10 cellular contexts compared by ENCODE assay signal in the genomic region with DNA sequence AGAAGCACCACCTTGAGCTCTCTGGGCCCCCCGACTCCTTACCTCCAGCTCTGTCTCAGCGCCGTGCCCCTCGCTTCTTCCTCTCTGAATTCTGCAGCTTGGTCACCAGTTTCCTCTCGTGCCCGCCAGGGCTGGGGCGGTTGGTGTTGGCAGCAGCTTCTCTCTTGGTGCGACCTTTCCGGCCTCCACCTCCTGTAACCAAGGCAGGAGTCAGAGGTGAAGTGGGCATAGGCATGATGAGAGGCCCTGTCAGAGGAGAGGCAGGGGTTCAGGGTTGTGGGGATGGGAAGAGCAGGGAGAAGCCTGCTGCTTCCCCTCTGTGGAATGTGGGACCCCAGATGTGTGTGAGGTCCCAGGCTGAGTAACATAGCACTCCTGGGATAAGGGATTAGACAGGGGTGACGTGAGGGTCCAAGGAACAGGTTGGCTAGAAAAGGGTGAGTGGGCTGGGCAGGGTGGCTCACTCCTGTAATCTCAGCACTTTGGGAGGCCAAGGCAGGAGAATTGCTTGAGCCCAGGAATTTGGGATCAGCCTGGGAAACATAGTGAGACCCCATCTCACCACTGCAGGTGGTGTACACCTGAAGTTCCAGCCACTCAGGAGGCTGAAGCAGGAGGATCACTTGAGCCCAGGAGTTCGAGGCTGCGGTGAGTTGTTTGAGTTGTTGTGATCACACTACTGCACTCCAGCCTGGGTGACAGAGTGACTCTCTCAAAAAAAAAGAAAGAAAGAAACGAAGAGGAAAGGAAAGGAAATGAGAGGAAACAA. TPM values are rescaled to one million over a fixed set of nuclear protein-coding genes. Genes with fewer than 3 reads are reported as not detected.
DNase-seq lines count a peak whose midpoint lies in the region; ATAC-seq and TF ChIP-seq lines count a peak whose summit lies in the region.
"Had no signal": no experiment of that assay in that cellular context is flagged by ENCODE, and none has a peak within 500 bp of the region (broad histone marks: within the 10 kb centered on the region; RNA-seq: fewer than 3 reads in every experiment).

No MANE protein-coding gene starts in this region.

- peaks cover 0 to 4% (median 0%) of the 10 kb centered on the region in 11 donors for H3K9me3 Mint-ChIP-seq in naive thymus-derived CD4-positive, alpha-beta T cell
- H3K9me3 Mint-ChIP-seq in type B pancreatic cell, result no peaks in the 10 kb centered on the region

- POLR2A ChIA-PET in SK-N-SH (lab: Yijun Ruan, JAX), result no interaction called here
- POLR2A ChIA-PET in naive thymus-derived CD4-positive, alpha-beta T cell (lab: Charles Lee), result interaction anchor here (0.7 kb wide), 1 partner anchor 22 kb away, joined by 3 read pairs; no protein-coding TSS in a partner anchor

- no peaks in the 10 kb centered on the region for H4K20me1 ChIP-seq in SK-N-SH (ENCODE audit: insufficient read depth)

- H3K9ac ChIP-seq in SK-N-SH, result no peak overlapping the region

- no peak for TF ChIP-seq EP300 in SK-N-SH (IDR thresholded peaks at IDR 0.05; ENCODE audit: borderline replicate concordance in 1 of 2, low read depth in 1 of 2, low read length in 1 of 2)

- peaks cover 0 to 8% (median 4%) of the 10 kb centered on the region in 5 donors for H3K36me3 Mint-ChIP-seq in naive thymus-derived CD4-positive, alpha-beta T cell
- no peaks in the 10 kb centered on the region for H3K36me3 Mint-ChIP-seq in type B pancreatic cell

- H3K9me2 ChIP-seq in SK-N-SH, result no peaks in the 10 kb centered on the region

- 90% methylated on average over 13 of the region's 13 CpGs for WGBS in SK-N-SH (ENCODE audit: low lambda C conversion rate)

- intact Hi-C loops in naive thymus-derived CD4-positive, alpha-beta T cell (cut with micrococcal nuclease), result no loop called here

- CTCF ChIA-PET in SK-N-SH (lab: Yijun Ruan, JAX), result no interaction called here
- CTCF ChIA-PET in naive thymus-derived CD4-positive, alpha-beta T cell (lab: Charles Lee), result no interaction called here

- TF ChIP-seq CTCF in SK-N-SH (IDR thresholded peaks at IDR 0.05) (no peak), type B pancreatic cell (conservative IDR thresholded peaks at IDR 0.05) (no peak)

- H3K4me3 ChIP-seq in SK-N-SH (ENCODE audit: low read depth in 2 of 2, low read length in 1 of 2), result no peak overlapping the region
- no peak overlapping the region for H3K4me3 ChIP-seq in naive thymus-derived CD4-positive, alpha-beta T cell (ENCODE audit: low read length)

- H3K4me3 Mint-ChIP-seq in naive thymus-derived CD4-positive, alpha-beta T cell, result peak overlapping the region in 1 of 10 donors; percentile 2
- no peak overlapping the region for H3K4me3 Mint-ChIP-seq in type B pancreatic cell
- H3K4me3 Mint-ChIP-seq: activated CD4-positive, alpha-beta T cell treated with anti-CD3 and anti-CD28 coated beads for 36 hours had no signal

- H3K4me1 Mint-ChIP-seq in naive thymus-derived CD4-positive, alpha-beta T cell, result peaks cover 18 to 70% (median 47%) of the 10 kb centered on the region in 7 donors
- peaks cover 7% of the 10 kb centered on the region for H3K4me1 Mint-ChIP-seq in type B pancreatic cell (ENCODE audit: unreplicated experiment)

- no peaks in the 10 kb centered on the region for H3K79me2 ChIP-seq in SK-N-SH (ENCODE audit: insufficient read depth)

- no peak overlapping the region for H3K4me2 ChIP-seq in SK-N-SH

- no peak for TF ChIP-seq RAD21 in SK-N-SH (IDR thresholded peaks at IDR 0.05; ENCODE audit: low read length)

- DNase-seq in SK-N-SH (no peak), epithelial cell of prostate (ENCODE audit: low read depth, low spot score) (no peak), type B pancreatic cell (ENCODE audit: extremely low spot score, unreplicated experiment) (no peak), HUDEP-2 (lab: John Stamatoyannopoulos, UW; ENCODE audit: unreplicated experiment in 76 of 76) (no peak)
- no peak for DNase-seq in naive thymus-derived CD4-positive, alpha-beta T cell
- no peak for DNase-seq in activated CD8-positive, alpha-beta memory T cell treated with anti-CD3 and anti-CD28 coated beads for 24 hours
- DNase-seq: 8988T; activated CD4-positive, alpha-beta T cell treated with anti-CD3 and anti-CD28 coated beads for 36 hours had no signal

- no peaks in the 10 kb centered on the region for H3K27me3 Mint-ChIP-seq in naive thymus-derived CD4-positive, alpha-beta T cell
- H3K27me3 Mint-ChIP-seq in type B pancreatic cell, result no peaks in the 10 kb centered on the region
- H3K27me3 Mint-ChIP-seq: activated CD4-positive, alpha-beta T cell treated with anti-CD3 and anti-CD28 coated beads for 36 hours had no signal

- no peak overlapping the region for H3K27ac ChIP-seq in SK-N-SH (ENCODE audit: low read depth in 2 of 2, low read length in 1 of 2)
- H3K27ac ChIP-seq in epithelial cell of prostate, result peak overlapping the region; percentile 84
- no peak overlapping the region for H3K27ac ChIP-seq in naive thymus-derived CD4-positive, alpha-beta T cell (ENCODE audit: low read depth, low read length)

- peak overlapping the region; percentile 42; the same call in 1 of the 2 replicates for H2AFZ ChIP-seq in SK-N-SH (ENCODE audit: low read depth)

- H3F3A ChIP-seq in SK-N-SH (replicated peaks; ENCODE audit: insufficient read depth), result no peaks in the 10 kb centered on the region

- peaks cover 0 to 3% of the 10 kb centered on the region in 2 experiments; a peak in 1 of 4 replicates for H3K4me1 ChIP-seq in SK-N-SH (ENCODE audit: control insufficient read depth in 1 of 2, insufficient read depth in 2 of 2, low read depth in 1 of 2, low read length in 1 of 2)
- peaks cover 19% of the 10 kb centered on the region in 2 donors for H3K4me1 ChIP-seq in naive thymus-derived CD4-positive, alpha-beta T cell (ENCODE audit: control insufficient read depth in 2 of 2, insufficient read depth in 2 of 2, low read length in 2 of 2)

- H3K9me3 ChIP-seq in SK-N-SH, result no peaks in the 10 kb centered on the region
- no peaks in the 10 kb centered on the region for H3K9me3 ChIP-seq in naive thymus-derived CD4-positive, alpha-beta T cell (ENCODE audit: control insufficient read depth in 2 of 3, low read length in 3 of 3)

- peak overlapping the region; percentile 5 to 87 (median 76) for H3K27ac Mint-ChIP-seq in naive thymus-derived CD4-positive, alpha-beta T cell
- H3K27ac Mint-ChIP-seq in type B pancreatic cell, result peak overlapping the region; percentile 23
- H3K27ac Mint-ChIP-seq: activated CD4-positive, alpha-beta T cell treated with anti-CD3 and anti-CD28 coated beads for 36 hours had no signal

- no peaks in the 10 kb centered on the region for H3K27me3 ChIP-seq in SK-N-SH (ENCODE audit: insufficient read depth)
- H3K27me3 ChIP-seq in naive thymus-derived CD4-positive, alpha-beta T cell (ENCODE audit: control insufficient read depth in 2 of 2, insufficient read depth in 2 of 2, low read length in 2 of 2), result no peaks in the 10 kb centered on the region

- ATAC-seq in SK-N-SH treated with all-trans-retinoic acid at 6 μM for 48 hours (no peak), HG03045 (IDR thresholded peaks at IDR 0.05; ENCODE audit: unreplicated experiment) (no peak)
- ATAC-seq in naive thymus-derived CD4-positive, alpha-beta T cell, result no peak
- ATAC-seq: activated CD4-positive, alpha-beta T cell treated with anti-CD3 and anti-CD28 coated beads for 36 hours had no signal

- no peaks in the 10 kb centered on the region for H3K36me3 ChIP-seq in SK-N-SH (replicated peaks in 1 of 2; ENCODE audit: control insufficient read depth in 1 of 2, insufficient read depth in 2 of 2, low read length in 1 of 2)
- no peaks in the 10 kb centered on the region for H3K36me3 ChIP-seq in naive thymus-derived CD4-positive, alpha-beta T cell (ENCODE audit: control insufficient read depth in 2 of 3, insufficient read depth in 3 of 3, low read length in 3 of 3)

TF ChIP-seq in SK-N-SH, 30 proteins besides CTCF, POLR2A, EP300 and RAD21 (continues in another document):
- TF ChIP-seq TEAD4 (IDR thresholded peaks at IDR 0.05; ENCODE audit: borderline replicate concordance, insufficient read depth) (no peak), TCF12 (IDR thresholded peaks at IDR 0.05) (no peak)

TF ChIP-seq in SK-N-SH treated with all-trans-retinoic acid at 6 μM for 48 hours, 23 proteins besides CTCF, POLR2A, EP300 and RAD21 (continues in another document):
- TF ChIP-seq ZNF565 (CRISPR knock-in tag; conservative IDR thresholded peaks at IDR 0.05; ENCODE audit: low read depth) (no peak), GLIS3 (CRISPR knock-in tag; IDR thresholded peaks at IDR 0.05) (no peak)

RNA-seq across cellular contexts. Expression of a gene that starts 0.6 kb away (rescaled TPM):
- 0.61 and 1.1 TPM in 2 replicates for polyA plus RNA-seq in SK-N-SH (2012; rRNA removed)
- polyA plus RNA-seq in SK-N-SH (2012; cell fraction: cytosol; rRNA removed), result 0.72 and 1.0 TPM in 2 replicates
- 0.70 and 0.73 TPM in 2 replicates for polyA plus RNA-seq in SK-N-SH (2012; cell fraction: nucleus; rRNA removed)
- total RNA-seq in naive thymus-derived CD4-positive, alpha-beta T cell, result under 1 TPM in 2 of 5 experiments, not detected in 3; 0.05 to 0.11 TPM
- not detected for polyA plus RNA-seq in naive thymus-derived CD4-positive, alpha-beta T cell
- 1.2 and 4.8 TPM in 2 replicates for total RNA-seq in type B pancreatic cell (ENCODE audit: low replicate concordance)
- total RNA-seq: activated CD4-positive, alpha-beta T cell treated with anti-CD3 and anti-CD28 coated beads for 36 hours had no signal

RNA-seq across cellular contexts. Expression of a gene that starts 15.6 kb away (rescaled TPM):
- 3.3 and 4.6 TPM in 2 replicates for polyA plus RNA-seq in SK-N-SH (2012; rRNA removed)
- 1.6 and 2.5 TPM in 2 replicates for polyA plus RNA-seq in SK-N-SH (2012; cell fraction: cytosol; rRNA removed)
- polyA plus RNA-seq in SK-N-SH (2012; cell fraction: nucleus; rRNA removed), result 8.7 and 20.3 TPM in 2 replicates
- total RNA-seq in naive thymus-derived CD4-positive, alpha-beta T cell, result 10 to 100 TPM; 41.5 to 80.5 (median 55.0) TPM
- 10 to 100 TPM; 68.2 to 85.6 TPM for polyA plus RNA-seq in naive thymus-derived CD4-positive, alpha-beta T cell
- 21.4 and 29.6 TPM in 2 replicates for total RNA-seq in type B pancreatic cell (ENCODE audit: low replicate concordance)

RNA-seq across cellular contexts. Expression of a gene that starts 31.5 kb away (rescaled TPM):
- polyA plus RNA-seq in SK-N-SH (2012; rRNA removed), result not detected in 2 replicates
- not detected in 2 replicates for polyA plus RNA-seq in SK-N-SH (2012; cell fraction: cytosol; rRNA removed)
- polyA plus RNA-seq in SK-N-SH (2012; cell fraction: nucleus; rRNA removed), result not detected in 2 replicates
- under 1 TPM in 1 of 5 experiments, not detected in 4; 0.49 TPM for total RNA-seq in naive thymus-derived CD4-positive, alpha-beta T cell
- polyA plus RNA-seq in naive thymus-derived CD4-positive, alpha-beta T cell, result not detected
- total RNA-seq in type B pancreatic cell (ENCODE audit: low replicate concordance), result not detected in 2 replicates
- total RNA-seq: activated CD4-positive, alpha-beta T cell treated with anti-CD3 and anti-CD28 coated beads for 36 hours had no signal

RNA-seq across cellular contexts. Expression of a gene that starts 43.7 kb away (rescaled TPM):
- polyA plus RNA-seq in SK-N-SH (2012; rRNA removed), result 0.03 TPM in 1 of 2 replicates, not detected in the other
- polyA plus RNA-seq in SK-N-SH (2012; cell fraction: cytosol; rRNA removed), result 0.01 and 0.03 TPM in 2 replicates
- 0.02 and 0.05 TPM in 2 replicates for polyA plus RNA-seq in SK-N-SH (2012; cell fraction: nucleus; rRNA removed)
- total RNA-seq in naive thymus-derived CD4-positive, alpha-beta T cell, result 10 to 100 TPM in 2 of 5 experiments, 1 to 10 TPM in 3; 3.3 to 28.8 (median 8.2) TPM
- polyA plus RNA-seq in naive thymus-derived CD4-positive, alpha-beta T cell, result under 1 TPM; 0.22 to 0.79 TPM
- total RNA-seq in type B pancreatic cell (ENCODE audit: low replicate concordance), result 0.14 and 0.21 TPM in 2 replicates

RNA-seq across cellular contexts. Expression of a gene that starts 46.3 kb away (rescaled TPM):
- 17.3 and 18.5 TPM in 2 replicates for polyA plus RNA-seq in SK-N-SH (2012; rRNA removed)
- 8.9 and 10.7 TPM in 2 replicates for polyA plus RNA-seq in SK-N-SH (2012; cell fraction: cytosol; rRNA removed)
- 40.3 and 48.1 TPM in 2 replicates for polyA plus RNA-seq in SK-N-SH (2012; cell fraction: nucleus; rRNA removed)
- total RNA-seq in naive thymus-derived CD4-positive, alpha-beta T cell, result 10 to 100 TPM; 56.5 to 76.3 (median 70.7) TPM
- polyA plus RNA-seq in naive thymus-derived CD4-positive, alpha-beta T cell, result 10 to 100 TPM; 16.0 to 27.3 TPM
- total RNA-seq in type B pancreatic cell (ENCODE audit: low replicate concordance), result 36.0 and 56.3 TPM in 2 replicates
